31 cellular contexts compared by ENCODE assay signal in the genomic region with DNA sequence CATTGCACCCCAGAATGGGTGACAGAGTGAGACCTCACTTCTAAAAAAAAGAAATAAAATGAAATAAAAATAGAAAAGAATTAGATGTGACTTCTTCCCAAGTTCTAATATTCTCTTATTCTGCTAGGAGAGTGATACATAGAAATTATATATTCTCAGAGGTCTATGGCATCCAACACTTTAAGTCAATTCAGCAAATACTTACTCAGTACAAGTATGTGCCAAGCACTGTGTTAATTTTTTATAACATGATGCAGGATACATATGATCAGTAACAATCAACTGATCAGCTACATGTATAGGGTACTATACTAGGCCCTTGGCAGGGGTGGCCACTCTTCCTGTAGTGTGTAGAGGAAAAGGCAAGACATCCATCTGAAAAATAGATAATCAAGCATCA. TPM values are rescaled to one million over a fixed set of nuclear protein-coding genes. Genes with fewer than 3 reads are reported as not detected.
DNase-seq lines count a peak whose midpoint lies in the region; ATAC-seq, FAIRE-seq and TF ChIP-seq lines count a peak whose summit lies in the region.
"Had no signal": no experiment of that assay in that cellular context is flagged by ENCODE, and none has a peak within 500 bp of the region (broad histone marks: within the 10 kb centered on the region; RNA-seq: fewer than 3 reads in every experiment).

No MANE protein-coding gene starts in this region.

- no peak for TF ChIP-seq EP300 in HepG2 (IDR thresholded peaks at IDR 0.05; ENCODE audit: low read depth in 2 of 2, low read length in 2 of 2)
- no peak for TF ChIP-seq EP300 in HepG2 (CRISPR knock-in tag; IDR thresholded peaks at IDR 0.05; ENCODE audit: borderline replicate concordance)
- no peak for TF ChIP-seq EP300 in K562 (IDR thresholded peaks at IDR 0.05; ENCODE audit: low read length)

- intact Hi-C loops in HepG2 (cut with micrococcal nuclease; ENCODE audit: unreplicated experiment) (no loop called here), right lobe of liver (cut with DNase I) (no loop called here), K562 (cut with micrococcal nuclease) (no loop called here)

- TF ChIP-seq RAD21 in HepG2 (CRISPR knock-in tag; IDR thresholded peaks at IDR 0.05): no peak
- TF ChIP-seq RAD21 in K562 (CRISPR knock-in tag; conservative IDR thresholded peaks at IDR 0.05 in 1 of 2, IDR thresholded peaks at IDR 0.05 in 1 of 2): no peak

- H3K27me3 ChIP-seq in HepG2 (ENCODE audit: control insufficient read depth in 1 of 2, insufficient read depth in 2 of 2, low read length in 2 of 2) (no peaks in the 10 kb centered on the region), right lobe of liver (no peaks in the 10 kb centered on the region), K562 (ENCODE audit: control insufficient read depth in 2 of 2, insufficient read depth in 2 of 2, low read length in 2 of 2) (no peaks in the 10 kb centered on the region)
- H3K27me3 ChIP-seq: BE2C; BLaER1; BLaER1 treated with 17β-estradiol and CSF1 and Interleukin-3, amounts not matched to agents 10 nM and 100 nM had no signal

- H3K9me3 ChIP-seq in HepG2 (ENCODE audit: low read length): no peaks in the 10 kb centered on the region
- no peaks in the 10 kb centered on the region for H3K9me3 ChIP-seq in right lobe of liver
- H3K9me3 ChIP-seq in K562 (replicated peaks; ENCODE audit: control insufficient read depth, insufficient read depth, low read depth, low read length): no peaks in the 10 kb centered on the region
- H3K9me3 ChIP-seq: A549, BE2C, BLaER1, Caco-2 had no signal

- peaks cover 54% of the 10 kb centered on the region for H3K4me1 ChIP-seq in HepG2 (ENCODE audit: insufficient read depth, low read length)
- peaks cover 0 to 6% (median 0%) of the 10 kb centered on the region in 4 donors for H3K4me1 ChIP-seq in right lobe of liver
- H3K4me1 ChIP-seq in K562 (replicated peaks in 1 of 2; ENCODE audit: control insufficient read depth in 2 of 2, insufficient read depth in 2 of 2, low read length in 2 of 2): no peaks in the 10 kb centered on the region; a peak in 1 of 5 replicates
- H3K4me1 ChIP-seq: BE2C had no signal

- TF ChIP-seq CTCF in HepG2 (CRISPR knock-in tag; IDR thresholded peaks at IDR 0.05): no peak
- TF ChIP-seq CTCF in right lobe of liver (IDR thresholded peaks at IDR 0.05): no peak
- no peak for TF ChIP-seq CTCF in K562 (IDR thresholded peaks at IDR 0.05 in 2 of 3, conservative IDR thresholded peaks at IDR 0.05 in 1 of 3; ENCODE audit: insufficient read depth in 2 of 3, low read depth in 1 of 3, low read length in 3 of 3)

- POLR2A ChIA-PET in HepG2 (lab: Yijun Ruan, JAX): no interaction called here
- POLR2A ChIA-PET in K562 (lab: Yijun Ruan, JAX): interaction anchor here (0.5 to 1.0 kb wide), 2 partner anchors 15 to 138 kb away, joined by 3 read pairs; no protein-coding TSS in a partner anchor

- H3K4me2 ChIP-seq in HepG2 (ENCODE audit: low read depth, low read length) (no peak overlapping the region), K562 (ENCODE audit: insufficient read depth, low read length) (no peak overlapping the region)
- H3K4me2 ChIP-seq: A549, BLaER1 had no signal

- no peaks in the 10 kb centered on the region for H3K9me1 ChIP-seq in K562 (ENCODE audit: control insufficient read depth, insufficient read depth, low read length)

- H2AFZ ChIP-seq in HepG2 (ENCODE audit: low read length): no peak overlapping the region
- no peak overlapping the region for H2AFZ ChIP-seq in K562 (ENCODE audit: low read depth, low read length)

- H3K9ac ChIP-seq in HepG2 (ENCODE audit: insufficient read depth, low read depth, low read length) (no peak overlapping the region), K562 (ENCODE audit: insufficient read depth in 1 of 2, low read depth in 2 of 2, low read length in 2 of 2) (no peak overlapping the region)
- H3K9ac ChIP-seq: BLaER1; BLaER1 treated with 17β-estradiol and CSF1 and Interleukin-3, amounts not matched to agents 10 nM and 100 nM had no signal

- BruUV-seq in HepG2 (replicated peaks; lab: Mats Ljungman, UMichigan): no TSS peak
- BruUV-seq in K562 (replicated peaks; lab: Mats Ljungman, UMichigan): no TSS peak

- H3K4me3 ChIP-seq in HepG2 (replicated peaks in 1 of 3; ENCODE audit: insufficient read depth in 1 of 3, low read depth in 2 of 3, low read length in 3 of 3): no peak overlapping the region
- no peak overlapping the region for H3K4me3 ChIP-seq in right lobe of liver
- H3K4me3 ChIP-seq in K562: no peak overlapping the region
- H3K4me3 ChIP-seq: A549; BLaER1; BLaER1 treated with 17β-estradiol and CSF1 and Interleukin-3, amounts not matched to agents 10 nM and 100 nM had no signal

- FAIRE-seq in HepG2 (lab: Jason Lieb, UNC): no peak
- FAIRE-seq in K562 (lab: Jason Lieb, UNC): no peak
- FAIRE-seq: A204.1, A549, D721Med had no signal

- in situ Hi-C loops in HepG2 (cut with HindIII; ENCODE audit: extremely low pct_ligation_motif_present, low pct_unique_long_range_greater_than_20kb) (no loop called here), K562 (cut with MboI) (no loop called here)

- H3K79me2 ChIP-seq in HepG2 (ENCODE audit: insufficient read depth, low read length) (no peaks in the 10 kb centered on the region), K562 (ENCODE audit: control insufficient read depth, insufficient read depth, low read length) (no peaks in the 10 kb centered on the region)

- H3K27ac ChIP-seq in HepG2 (ENCODE audit: extremely low read length, insufficient read depth, low read length) (no peak overlapping the region), right lobe of liver (no peak overlapping the region), K562 (ENCODE audit: extremely low read depth, low read depth, low read length) (no peak overlapping the region)
- H3K27ac ChIP-seq: 22Rv1; BLaER1; BLaER1 treated with 17β-estradiol and CSF1 and Interleukin-3, amounts not matched to agents 10 nM and 100 nM; C4-2B had no signal

- CTCF ChIA-PET in HepG2 (lab: Yijun Ruan, JAX; ENCODE audit: low intra/inter-chr PET ratio, low total read pairs) (no interaction called here), K562 (lab: Yijun Ruan, JAX; ENCODE audit: low intra/inter-chr PET ratio) (no interaction called here)

- TF ChIP-seq POLR2A in HepG2 (IDR thresholded peaks at IDR 0.05; ENCODE audit: insufficient read depth in 1 of 2, low read depth in 2 of 2, low read length in 2 of 2): no peak
- TF ChIP-seq POLR2A in right lobe of liver (IDR thresholded peaks at IDR 0.05): no peak
- TF ChIP-seq POLR2A in K562 (conservative IDR thresholded peaks at IDR 0.05): no peak

- ATAC-seq in HepG2 (no peak), right lobe of liver (no peak), K562 (no peak)
- ATAC-seq: A549; CD8-positive, alpha-beta T cell had no signal

- no peaks in the 10 kb centered on the region for H3K36me3 ChIP-seq in HepG2 (replicated peaks in 1 of 2; ENCODE audit: control insufficient read depth in 1 of 2, insufficient read depth in 2 of 2, low read length in 2 of 2)
- no peaks in the 10 kb centered on the region for H3K36me3 ChIP-seq in right lobe of liver
- no peaks in the 10 kb centered on the region for H3K36me3 ChIP-seq in K562 (ENCODE audit: control insufficient read depth, insufficient read depth, low read length)
- H3K36me3 ChIP-seq: BE2C; BLaER1; BLaER1 treated with 17β-estradiol and CSF1 and Interleukin-3, amounts not matched to agents 10 nM and 100 nM had no signal

- H4K20me1 ChIP-seq in HepG2 (ENCODE audit: insufficient read depth, low read length): no peaks in the 10 kb centered on the region
- no peaks in the 10 kb centered on the region for H4K20me1 ChIP-seq in K562 (replicated peaks; ENCODE audit: control insufficient read depth, insufficient read depth, low read length)
- H4K20me1 ChIP-seq: BLaER1; BLaER1 treated with 17β-estradiol and CSF1 and Interleukin-3, amounts not matched to agents 10 nM and 100 nM had no signal

- DNase-seq in HepG2 (ENCODE audit: low spot score) (no peak), right lobe of liver (no peak), K562 (ENCODE audit: extremely low read depth in 1 of 4, low spot score in 3 of 4) (peak in 1 of 4 experiments; percentile 0)
- DNase-seq in central memory CD4-positive, alpha-beta T cell: no peak
- DNase-seq: 8988T; ACHN; AML-193; BE2C; C1 segment of cervical spinal cord; Caco-2; Calu3; CD4-positive, alpha-beta memory T cell; CD4-positive, alpha-beta T cell; CD4-positive, CD25-positive, alpha-beta regulatory T cell; CD8-positive, alpha-beta memory T cell; CD8-positive, alpha-beta T cell; COR-L47; DMS 273 treated with DMSO at 0.1 percent for 48 hours; DMS153; DMS53; DMS79; DMS79 treated with DMSO at 0.1 percent for 48 hours; DND-41; EL had no signal

RNA-seq across cellular contexts. Expression of gene JAK1, which starts 13.0 kb away (rescaled TPM):
- total RNA-seq in HepG2 (2016; rRNA removed; fragmentation: Illumina TruSeq; extraction: Trizol) (42.4 and 56.1 TPM in 2 replicates), right lobe of liver (10 to 100 TPM; 48.0 to 71.6 (median 66.5) TPM), K562 (2014; rRNA removed) (27.1 and 28.2 TPM in 2 replicates), K562 (2014; rRNA removed; fragmentation: Illumina TruSeq; extraction: Trizol) (42.5 and 46.8 TPM in 2 replicates), K562 (2015; rRNA removed; fragmentation: Illumina TruSeq; extraction: Trizol) (40.6 and 43.4 TPM in 2 replicates), K562 (2021) (43.0 TPM in 2 replicates)
- total RNA-seq in HepG2 (2016; cell fraction: cytosol; rRNA removed; fragmentation: Illumina TruSeq; extraction: Trizol; ENCODE audit: low read depth): 2.9 and 4.1 TPM in 2 replicates
- total RNA-seq in HepG2 (2016; cell fraction: insoluble cytoplasmic fraction; rRNA removed; fragmentation: Illumina TruSeq; extraction: Trizol): 41.5 and 53.4 TPM in 2 replicates
- 15.3 and 15.6 TPM in 2 replicates for total RNA-seq in HepG2 (2016; cell fraction: membrane; rRNA removed; fragmentation: Illumina TruSeq; extraction: Trizol)
- total RNA-seq in HepG2 (2016; cell fraction: nucleus; rRNA removed; fragmentation: Illumina TruSeq; extraction: Trizol): 33.8 and 39.0 TPM in 2 replicates
- polyA plus RNA-seq in HepG2 (2011; rRNA removed) (23.9 and 24.5 TPM in 2 replicates), K562 (2011; rRNA removed) (32.0 and 43.9 TPM in 2 replicates), K562 (2014; fragmentation: Illumina TruSeq; extraction: Trizol) (37.3 and 44.1 TPM in 2 replicates), K562 (2014; fragmentation: Nextera tagmentation; extraction: Ambion mirVana) (10 to 100 TPM in 1 of 2 experiments, 1 to 10 TPM in 1; 9.7 to 13.0 TPM), K562 (2014; rRNA removed) (23.0 and 28.3 TPM in 2 replicates)
- 18.5 and 23.4 TPM in 2 replicates for polyA plus RNA-seq in HepG2 (2011; cell fraction: cytosol; rRNA removed)
- 36.4 and 45.4 TPM in 2 replicates for polyA plus RNA-seq in HepG2 (2011; cell fraction: nucleus; rRNA removed)
- 29.6 and 32.4 TPM in 2 replicates for polyA plus RNA-seq in HepG2 (2012)
- polyA plus RNA-seq in HepG2 (2016; cell fraction: cytosol; fragmentation: Illumina TruSeq; extraction: Trizol; ENCODE audit: low read depth): 1.1 and 1.5 TPM in 2 replicates
- 43.4 and 45.7 TPM in 2 replicates for polyA plus RNA-seq in HepG2 (2016; cell fraction: insoluble cytoplasmic fraction; fragmentation: Illumina TruSeq; extraction: Trizol; ENCODE audit: low read depth)
- 6.5 and 6.8 TPM in 2 replicates for polyA plus RNA-seq in HepG2 (2016; cell fraction: membrane; fragmentation: Illumina TruSeq; extraction: Trizol; ENCODE audit: low read depth)
- polyA plus RNA-seq in HepG2 (2016; cell fraction: nucleus; fragmentation: Illumina TruSeq; extraction: Trizol; ENCODE audit: insufficient read depth, low read depth): 26.3 and 30.9 TPM in 2 replicates
- 45.7 and 51.7 TPM in 2 replicates for polyA minus RNA-seq in HepG2 (2011; rRNA and poly(A)+ RNA removed; ENCODE audit: low replicate concordance)
- polyA minus RNA-seq in HepG2 (2011; cell fraction: cytosol; rRNA and poly(A)+ RNA removed): 37.3 and 37.5 TPM in 2 replicates
- polyA minus RNA-seq in HepG2 (2011; cell fraction: nucleus; rRNA and poly(A)+ RNA removed): 70.8 and 76.0 TPM in 2 replicates
- 82.2 and 105 TPM in 2 replicates for total RNA-seq in K562 (2011; cell fraction: chromatin; rRNA removed; ENCODE audit: low replicate concordance)
- 37.4 and 43.0 TPM in 2 replicates for total RNA-seq in K562 (2011; cell fraction: nucleolus; rRNA removed)
- 62.0 and 66.7 TPM in 2 replicates for total RNA-seq in K562 (2011; cell fraction: nucleoplasm; rRNA removed)
- polyA plus RNA-seq in K562 (2011; cell fraction: cytosol; rRNA removed): 21.9 and 26.6 TPM in 2 replicates
- polyA plus RNA-seq in K562 (2011; cell fraction: nucleus; rRNA removed): 88.9 and 89.1 TPM in 2 replicates
- 29.9 and 45.8 TPM in 2 replicates for polyA plus RNA-seq in K562 (2012)
- polyA minus RNA-seq in K562 (2011; rRNA and poly(A)+ RNA removed): 56.4 and 60.1 TPM in 2 replicates
- 38.3 and 41.6 TPM in 2 replicates for polyA minus RNA-seq in K562 (2011; cell fraction: cytosol; rRNA and poly(A)+ RNA removed)
- polyA minus RNA-seq in K562 (2011; cell fraction: nucleus; rRNA and poly(A)+ RNA removed): 46.7 and 70.9 TPM in 2 replicates

Comparison
In these comparisons a context has a peak if more than half of its experiments do, and no peak if none do; other contexts are left out.
1. Of the 241 proteins assayed by ChIP-seq in both HepG2 and K562: peak only in HepG2: MAFF and MAFK; only in K562: none; in both: none; in neither: 239.